8 cellular contexts compared by ENCODE assay signal in genomic region chr6:33711140-33712129, GRCh38. TPM values are rescaled to one million over a fixed set of nuclear protein-coding genes. Genes with fewer than 3 reads are reported as not detected.
DNase-seq lines count a peak whose midpoint lies in the region; ATAC-seq and TF ChIP-seq lines count a peak whose summit lies in the region.

TSS of gene UQCC2 (minus strand) at chr6:33711700. CDS start at chr6:33711686, 14 bp downstream.

- intact Hi-C loops in colonic mucosa (cut with DNase I) = loop anchor here (2.0 to 5.0 kb wide), 2 partner anchors 31 to 51 kb away; no protein-coding TSS in a partner anchor
- intact Hi-C loops in left colon (cut with DNase I, micrococcal nuclease) = no loop called here

- ATAC-seq in HG03460 (IDR thresholded peaks at IDR 0.05; ENCODE audit: unreplicated experiment) = peak; percentile 82
- peak; percentile 98 for ATAC-seq in left colon

- H3K4me3 ChIP-seq in BJ (ENCODE audit: low read depth, low read length) (peak within 1 kb of the TSS; percentile 95), colonic mucosa (peak within 1 kb of the TSS; percentile 68)

- H3K9me3 ChIP-seq in colonic mucosa = no peaks in the 10 kb centered on the region

- peak within 1 kb of the TSS; percentile 80 for H3K27ac ChIP-seq in colonic mucosa

- TF ChIP-seq CTCF in BJ (IDR thresholded peaks at IDR 0.05; ENCODE audit: insufficient read depth, low read depth, low read length) (peak; percentile 81), colonic mucosa (IDR thresholded peaks at IDR 0.05) (peak; percentile 55)

- POLR2A ChIA-PET in BJ (lab: Charles Lee) = interaction anchor here (0.6 kb wide), 1 partner anchor 303 kb away, joined by 5 read pairs; no protein-coding TSS in a partner anchor

- no peaks in the 10 kb centered on the region for H3K27me3 ChIP-seq in BJ (ENCODE audit: control insufficient read depth, insufficient read depth, low read length)
- no peaks in the 10 kb centered on the region for H3K27me3 ChIP-seq in colonic mucosa

- peaks cover 7% of the 10 kb centered on the region for H3K4me1 ChIP-seq in colonic mucosa

- CTCF ChIA-PET in BJ (lab: Yijun Ruan, JAX) = interaction anchor here (0.6 to 12.9 kb wide), 37 partner anchors 9 to 444 kb away, joined by 3 to 335 read pairs (median 4); partner anchors contain the start of genes BAK1 and IP6K3

- H3K9ac ChIP-seq in colonic mucosa (ENCODE audit: low read depth in 2 of 2, low read length in 2 of 2) = peak within 1 kb of the TSS; percentile 72 to 77

- H3K36me3 ChIP-seq in BJ (ENCODE audit: control insufficient read depth, insufficient read depth, low read length) (peaks cover 5% of the 10 kb centered on the region), colonic mucosa (no peaks in the 10 kb centered on the region)

- peak; percentile 76 for DNase-seq in BJ (ENCODE audit: low read depth)
- DNase-seq in GM19240 (ENCODE audit: insufficient read length, low spot score) = peak; percentile 95
- peak; percentile 98 for DNase-seq in NCI-H526 (lab: John Stamatoyannopoulos, UW)
- DNase-seq in activated CD4-positive, alpha-beta T cell treated with anti-CD3 and anti-CD28 coated beads for 48 hours = peak; percentile 98
- DNase-seq in colonic mucosa = peak; percentile 97
- DNase-seq in left colon = peak; percentile 97 to 98
- DNase-seq in stimulated activated CD4-positive, alpha-beta T cell treated with anti-CD3 and anti-CD28 coated beads, Interleukin-1b, Interleukin-23, amount 100 ng/mL, for 48 hours = peak; percentile 98

RNA-seq across cellular contexts. Expression of gene UQCC2, which starts in this region (rescaled TPM):
- 51.7 and 66.5 TPM in 2 replicates for polyA plus RNA-seq in BJ (2011; rRNA removed)
- 7.2 and 11.8 TPM in 2 replicates for polyA minus RNA-seq in BJ (2011; rRNA and poly(A)+ RNA removed)
- total RNA-seq in colonic mucosa (10 to 100 TPM; 45.0 to 81.7 TPM), left colon (10 to 100 TPM; 40.5 to 52.6 TPM)

Comparison
In these comparisons a context has a peak if more than half of its experiments do, and no peak if none do; other contexts are left out.
1. Peak in every context shown above with its lines: DNase-seq, ATAC-seq, H3K4me3 ChIP-seq and H3K27ac ChIP-seq.